20 cellular contexts compared by ENCODE assay signal in genomic region chr6:32936247-32937152, GRCh38. TPM values are rescaled to one million over a fixed set of nuclear protein-coding genes. Genes with fewer than 3 reads are reported as not detected.
A peak's percentile ranks its signal among the peaks of the same experiment; 100 is the strongest.
DNase-seq lines count a peak whose midpoint lies in the region; ATAC-seq and TF ChIP-seq lines count a peak whose summit lies in the region.
"Had no signal": no experiment of that assay in that cellular context is flagged by ENCODE, and none has a peak within 500 bp of the region (broad histone marks: within the 10 kb centered on the region; RNA-seq: fewer than 3 reads in every experiment).

No MANE protein-coding gene starts in this region.

- H3K9me3 ChIP-seq in right cardiac atrium (ENCODE audit: control insufficient read depth, low read length): no peaks in the 10 kb centered on the region
- H3K9me3 ChIP-seq in colonic mucosa: no peaks in the 10 kb centered on the region
- H3K9me3 ChIP-seq: transverse colon had no signal

- H3K36me3 ChIP-seq in colonic mucosa: no peaks in the 10 kb centered on the region
- H3K36me3 ChIP-seq: transverse colon had no signal

- peak overlapping the region; percentile 75 to 98 (median 90) for H3K27ac Mint-ChIP-seq in naive B cell
- H3K27ac Mint-ChIP-seq in chondrocyte (ENCODE audit: unreplicated experiment): no peak overlapping the region

- 77% methylated on average over 12 of the region's 12 CpGs for WGBS in right cardiac atrium

- no peak for DNase-seq in Right ventricle myocardium superior
- DNase-seq in right cardiac atrium: no peak
- no peak for DNase-seq in colonic mucosa
- DNase-seq in naive B cell: no peak
- DNase-seq in chondrocyte (ENCODE audit: low spot score): no peak
- DNase-seq: activated CD4-positive, alpha-beta T cell treated with anti-CD3 and anti-CD28 coated beads for 1 hour; activated gamma-delta T cell; CD8-positive, alpha-beta memory T cell; foreskin melanocyte; NCI-H1436; NCI-H2227 treated with DMSO at 0.1 percent for 48 hours; RPMI8226 had no signal

- H3K27me3 Mint-ChIP-seq in naive B cell (no peaks in the 10 kb centered on the region), chondrocyte (ENCODE audit: low read depth) (peaks cover 52% of the 10 kb centered on the region)

- intact Hi-C loops in Right ventricle myocardium superior (cut with DNase I): no loop called here
- intact Hi-C loops in right cardiac atrium (cut with DNase I): loop anchor here in 1 of 4 donors (5.0 kb wide), 1 partner anchor 41 kb away; no protein-coding TSS in a partner anchor
- intact Hi-C loops in colonic mucosa (cut with DNase I): no loop called here

- H3K27me3 ChIP-seq in right cardiac atrium (ENCODE audit: control insufficient read depth, insufficient read depth) (no peaks in the 10 kb centered on the region), colonic mucosa (no peaks in the 10 kb centered on the region)
- H3K27me3 ChIP-seq: transverse colon had no signal

- no peak overlapping the region for H3K9ac ChIP-seq in colonic mucosa (ENCODE audit: low read depth in 2 of 2, low read length in 2 of 2)

- H3K27ac ChIP-seq in right cardiac atrium (ENCODE audit: low read length): no peak overlapping the region
- H3K27ac ChIP-seq in colonic mucosa: peak overlapping the region; percentile 17

- H3K9me3 Mint-ChIP-seq in naive B cell: no peaks in the 10 kb centered on the region
- H3K9me3 Mint-ChIP-seq in chondrocyte (ENCODE audit: low read depth): no peaks in the 10 kb centered on the region
- H3K9me3 Mint-ChIP-seq: CD8-positive, alpha-beta memory T cell; T-helper 1 cell treated with Interleukin-12 subunit alpha and Interleukin-12 subunit beta and Interleukin-4 antibody, amounts not matched to agents 30 μg/mL and 1 μg/mL, for 36 hours had no signal

- peaks cover 67 to 76% (median 70%) of the 10 kb centered on the region in 3 donors for H3K4me1 Mint-ChIP-seq in naive B cell
- H3K4me1 Mint-ChIP-seq in chondrocyte (ENCODE audit: low read depth): peaks cover 3% of the 10 kb centered on the region

- peaks cover under 1% of the 10 kb centered on the region for H3K4me1 ChIP-seq in right cardiac atrium (ENCODE audit: control insufficient read depth, insufficient read depth, low read length)
- H3K4me1 ChIP-seq in colonic mucosa: no peaks in the 10 kb centered on the region

- ATAC-seq in Right ventricle myocardium superior (ENCODE audit: poor library complexity): peak; percentile 29
- no peak for ATAC-seq in right cardiac atrium
- ATAC-seq in naive B cell (ENCODE audit: low read depth in 2 of 2): no peak
- no peak for ATAC-seq in GM21367 (IDR thresholded peaks at IDR 0.05; ENCODE audit: unreplicated experiment)
- ATAC-seq in HG02840 (IDR thresholded peaks at IDR 0.05; ENCODE audit: low FRiP score, unreplicated experiment): no peak
- no peak for ATAC-seq in HG03135 (IDR thresholded peaks at IDR 0.05; ENCODE audit: unreplicated experiment)

- H3K4me3 Mint-ChIP-seq in naive B cell: peak overlapping the region; percentile 87 to 100 (median 98)
- no peak overlapping the region for H3K4me3 Mint-ChIP-seq in chondrocyte (ENCODE audit: unreplicated experiment)
- H3K4me3 Mint-ChIP-seq: CD8-positive, alpha-beta memory T cell; T-helper 1 cell treated with Interleukin-12 subunit alpha and Interleukin-12 subunit beta and Interleukin-4 antibody, amounts not matched to agents 30 μg/mL and 1 μg/mL, for 36 hours had no signal

- TF ChIP-seq CTCF in colonic mucosa (IDR thresholded peaks at IDR 0.05): no peak
- TF ChIP-seq CTCF in chondrocyte (IDR thresholded peaks at IDR 0.05): no peak

- H3K4me3 ChIP-seq in right cardiac atrium (ENCODE audit: low read length) (no peak overlapping the region), colonic mucosa (no peak overlapping the region)
- H3K4me3 ChIP-seq: smooth muscle cell, transverse colon had no signal

- H3K36me3 Mint-ChIP-seq in naive B cell (peaks cover 42 to 52% of the 10 kb centered on the region in 2 donors), chondrocyte (ENCODE audit: low read depth) (no peaks in the 10 kb centered on the region)

RNA-seq across cellular contexts. Expression of gene HLA-DMB, which starts 4.3 kb away (rescaled TPM):
- total RNA-seq in Right ventricle myocardium superior (10.4 TPM), right cardiac atrium (10 to 100 TPM in 3 of 4 donors, 1 to 10 TPM in 1; 8.5 to 15.7 (median 12.4) TPM), colonic mucosa (10 to 100 TPM in 1 of 2 donors, 1 to 10 TPM in 1; 6.7 to 28.8 TPM), chondrocyte (not detected in 3 replicates)
- polyA plus RNA-seq in right cardiac atrium (6.0 TPM), naive B cell (ENCODE audit: low read depth in 6 of 6) (1,000 to 10,000 TPM; 1,171 to 1,354 (median 1,198) TPM)
- total RNA-seq: endothelial cell of umbilical vein, LHCN-M2, smooth muscle cell had no signal
- polyA plus RNA-seq: smooth muscle cell had no signal

RNA-seq across cellular contexts. Expression of gene HLA-DMA, which starts 16.4 kb away (rescaled TPM):
- total RNA-seq in Right ventricle myocardium superior (16.3 TPM), right cardiac atrium (10 to 100 TPM; 16.2 to 26.6 (median 17.3) TPM), colonic mucosa (10 to 100 TPM; 14.5 to 26.1 TPM), chondrocyte (3.6 to 5.5 TPM (median 5.4 TPM) in 3 replicates)
- polyA plus RNA-seq in right cardiac atrium (20.9 TPM), naive B cell (ENCODE audit: low read depth in 6 of 6) (1,000 to 10,000 TPM; 1,101 to 1,557 (median 1,371) TPM)

RNA-seq across cellular contexts. Expression of gene BRD2, which starts 31.9 kb away (rescaled TPM):
- total RNA-seq in Right ventricle myocardium superior (62.6 TPM), right cardiac atrium (100 to 1,000 TPM in 1 of 4 donors, 10 to 100 TPM in 3; 82.6 to 100 (median 86.9) TPM), colonic mucosa (100 to 1,000 TPM; 149 to 167 TPM), chondrocyte (149 to 165 TPM (median 150 TPM) in 3 replicates)
- polyA plus RNA-seq in right cardiac atrium (73.1 TPM), naive B cell (ENCODE audit: low read depth in 6 of 6) (100 to 1,000 TPM in 1 of 6 donors, 10 to 100 TPM in 5; 26.9 to 148 (median 48.5) TPM)
